Comparison of ENCODE assay signal across 8 cellular contexts in the genomic region with DNA sequence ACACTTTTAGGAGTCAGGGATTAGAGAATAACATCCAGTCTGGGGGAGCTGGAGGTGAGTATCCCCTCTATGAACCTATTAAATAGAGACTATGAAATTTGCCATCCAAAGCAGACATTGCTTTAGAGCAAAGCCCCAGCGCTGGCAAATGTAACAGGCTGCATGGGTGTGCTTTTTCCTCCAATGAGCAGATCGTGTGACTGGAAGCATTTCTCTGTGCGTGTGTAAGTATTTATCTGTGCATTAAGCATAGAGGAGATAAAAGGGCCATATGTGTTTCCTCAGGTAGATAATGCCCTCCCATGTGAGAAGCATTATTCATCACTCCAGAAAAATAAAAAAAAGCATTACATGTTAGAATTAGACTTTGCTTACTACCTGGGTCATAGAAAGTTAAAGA.
DNase-seq lines count a peak whose midpoint lies in the region; ATAC-seq and TF ChIP-seq lines count a peak whose summit lies in the region.

No MANE protein-coding gene starts in this region.

- peak overlapping the region; percentile 64 for H3K4me2 ChIP-seq in KMS-11

- no peaks in the 10 kb centered on the region for H3K79me2 ChIP-seq in KMS-11 (ENCODE audit: insufficient read depth, low read depth)

- H3K27me3 ChIP-seq in KMS-11 (ENCODE audit: insufficient read depth, low read depth), result no peaks in the 10 kb centered on the region
- H3K27me3 ChIP-seq in duodenal mucosa (ENCODE audit: control insufficient read depth in 1 of 2, insufficient read depth in 2 of 2, low read length in 2 of 2), result no peaks in the 10 kb centered on the region

- no peaks in the 10 kb centered on the region for H4K20me1 ChIP-seq in KMS-11 (ENCODE audit: insufficient read depth)

- H3K27ac ChIP-seq in KMS-11 (peak overlapping the region; percentile 48; the same call in 1 of the 2 replicates), duodenal mucosa (ENCODE audit: low read depth, low read length) (peak overlapping the region; percentile 30)

- H3K9ac ChIP-seq in KMS-11 (peak overlapping the region; percentile 40; the same call in 1 of the 2 replicates), duodenal mucosa (ENCODE audit: low read depth in 1 of 2, low read length in 2 of 2) (peak overlapping the region; percentile 64 to 71)

- no peak for TF ChIP-seq CTCF in KMS-11 (conservative IDR thresholded peaks at IDR 0.05; ENCODE audit: low read depth, low read length)

- H3K9me3 ChIP-seq in duodenal mucosa (ENCODE audit: control insufficient read depth in 1 of 2, low read length in 2 of 2), result no peaks in the 10 kb centered on the region

- peak overlapping the region; percentile 69; the same call in 1 of the 2 replicates for H2AFZ ChIP-seq in KMS-11 (ENCODE audit: low read depth)

- DNase-seq in AML-193 (lab: John Stamatoyannopoulos, UW) (peak; percentile 42 to 44), skeletal muscle cell (ENCODE audit: low read depth) (no peak), NCI-H2227 (lab: John Stamatoyannopoulos, UW; ENCODE audit: unreplicated experiment) (no peak), GM19238 (ENCODE audit: insufficient read length, low spot score) (no peak), GM19240 (ENCODE audit: insufficient read length, low spot score) (no peak)

- H3K36me3 ChIP-seq in KMS-11 (ENCODE audit: insufficient read depth) (no peaks in the 10 kb centered on the region), duodenal mucosa (ENCODE audit: control insufficient read depth in 1 of 2, insufficient read depth in 2 of 2, low read length in 2 of 2) (no peaks in the 10 kb centered on the region)

- H3K4me1 ChIP-seq in KMS-11 (ENCODE audit: low read depth, poor library complexity, severe bottlenecking) (peaks cover 17% of the 10 kb centered on the region), duodenal mucosa (ENCODE audit: control insufficient read depth in 1 of 2, insufficient read depth in 2 of 2, low read length in 2 of 2) (peaks cover 7 to 19% of the 10 kb centered on the region in 2 donors)

- ATAC-seq in GM19468 (IDR thresholded peaks at IDR 0.05; ENCODE audit: extremely low read depth, unreplicated experiment), result peak; percentile 0

- H3K4me3 ChIP-seq in KMS-11 (IDR thresholded peaks at IDR 0.05; ENCODE audit: insufficient read depth, low read depth, low read length) (no peak overlapping the region), duodenal mucosa (ENCODE audit: low read depth in 1 of 2, low read length in 2 of 2) (peak overlapping the region; percentile 81 to 87), skeletal muscle cell (ENCODE audit: low read depth, low read length) (peak overlapping the region; percentile 46)

Comparison
In these comparisons a context has a peak if more than half of its experiments do, and no peak if none do; other contexts are left out.
1. DNase-seq: peak in AML-193 (2 of 2); none in skeletal muscle cell (single experiment), NCI-H2227 (single experiment), GM19238 (single experiment) and GM19240 (single experiment).